In the genomic region with DNA sequence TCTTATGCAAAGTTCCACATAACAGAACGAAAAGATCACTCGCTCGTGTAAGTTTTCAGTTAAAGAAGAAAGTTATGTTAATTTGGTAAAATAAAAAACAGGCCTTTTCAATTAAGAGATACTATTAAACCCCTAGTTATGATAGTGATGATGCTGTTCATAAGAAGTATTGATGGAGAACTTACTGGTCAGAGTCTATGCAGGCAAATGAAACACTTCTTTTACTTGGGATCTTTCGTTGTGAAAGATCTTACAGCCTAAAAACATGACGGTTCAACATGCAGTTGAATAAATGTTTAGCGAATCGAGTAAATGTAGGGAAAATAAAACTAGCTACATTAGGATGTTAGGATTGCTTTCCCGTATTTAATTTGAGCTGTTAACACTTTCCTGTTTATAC, we compare ENCODE assay signal across 9 cellular contexts. TPM values are rescaled to one million over a fixed set of nuclear protein-coding genes. Genes with fewer than 3 reads are reported as not detected.
A peak's percentile ranks its signal among the peaks of the same experiment; 100 is the strongest.
DNase-seq lines count a peak whose midpoint lies in the region; ATAC-seq, FAIRE-seq and TF ChIP-seq lines count a peak whose summit lies in the region.
"Had no signal": no experiment of that assay in that cellular context is flagged by ENCODE, and none has a peak within 500 bp of the region (broad histone marks: within the 10 kb centered on the region; RNA-seq: fewer than 3 reads in every experiment).

No MANE protein-coding gene starts in this region.

- H3K27ac ChIP-seq in PC-9 (no peak overlapping the region), pancreas (peak overlapping the region in 3 of 4 donors; percentile 1 to 98 (median 97))

- H3K36me3 ChIP-seq in BJ (ENCODE audit: control insufficient read depth, insufficient read depth, low read length), result peaks cover 1% of the 10 kb centered on the region
- 0 out of 2 replicates have a peak, but pooled peaks cover 16% of the 10 kb centered on the region for H3K36me3 ChIP-seq in PC-9 (ENCODE audit: low read depth)
- peaks cover 0 to 7% (median 0%) of the 10 kb centered on the region in 3 donors for H3K36me3 ChIP-seq in pancreas

- BruUV-seq in PC-9 (replicated peaks; lab: Mats Ljungman, UMichigan), result no TSS peak

- H2AFZ ChIP-seq in PC-9, result no peak overlapping the region

- H3K9me3 Mint-ChIP-seq in naive thymus-derived CD8-positive, alpha-beta T cell, result no peaks in the 10 kb centered on the region

- H3K4me3 ChIP-seq in BJ (ENCODE audit: low read depth, low read length) (peak overlapping the region; percentile 100), PC-9 (peak overlapping the region; percentile 73; the same call in 1 of the 2 replicates), fibroblast of pulmonary artery (replicated peaks; ENCODE audit: low read depth, low read length) (peak overlapping the region; percentile 93), pancreas (peak overlapping the region; percentile 45 to 90 (median 84))

- H4K20me1 ChIP-seq in PC-9 (ENCODE audit: insufficient read depth), result no peaks in the 10 kb centered on the region

- no peak for DNase-seq in BJ (ENCODE audit: low read depth)
- DNase-seq in PC-9, result no peak
- DNase-seq in fibroblast of pulmonary artery (ENCODE audit: low read depth), result no peak
- no peak for DNase-seq in pancreas
- no peak for DNase-seq in NCI-H146 (lab: John Stamatoyannopoulos, UW)
- no peak for DNase-seq in naive thymus-derived CD8-positive, alpha-beta T cell
- DNase-seq in KG1 (lab: John Stamatoyannopoulos, UW), result no peak
- DNase-seq in GOT3 (lab: John Stamatoyannopoulos, UW), result no peak
- DNase-seq: activated CD8-positive, alpha-beta memory T cell treated with anti-CD3 and anti-CD28 coated beads, Interleukin-2, amount 50 U/mL, for 4 hours had no signal

- H3K9me3 ChIP-seq in PC-9 (ENCODE audit: insufficient read depth, low read depth) (no peaks in the 10 kb centered on the region), pancreas (no peaks in the 10 kb centered on the region)

- peaks cover 15 to 48% (median 30%) of the 10 kb centered on the region in 5 donors for H3K27me3 Mint-ChIP-seq in naive thymus-derived CD8-positive, alpha-beta T cell

- H3K4me3 Mint-ChIP-seq in naive thymus-derived CD8-positive, alpha-beta T cell, result peak overlapping the region in 1 of 10 donors; percentile 13

- CTCF ChIA-PET in BJ (lab: Yijun Ruan, JAX), result interaction anchor here (1.2 to 7.0 kb wide), 3 partner anchors 9 to 67 kb away, joined by 3 to 54 read pairs (median 4); no protein-coding TSS in a partner anchor
- CTCF ChIA-PET in PC-9 (lab: Charles Lee), result no interaction called here

- intact Hi-C loops in PC-9 (cut with micrococcal nuclease; ENCODE audit: unreplicated experiment) (loop anchor here (5.0 kb wide), 2 partner anchors 36 to 86 kb away; partner anchors contain the start of gene RFESD), pancreas (cut with DNase I) (loop anchor here in 1 of 3 donors (10.0 kb wide), 1 partner anchor 68 kb away; no protein-coding TSS in a partner anchor)

- TF ChIP-seq CTCF in BJ (IDR thresholded peaks at IDR 0.05; ENCODE audit: insufficient read depth, low read depth, low read length), result no peak
- no peak for TF ChIP-seq CTCF in PC-9 (conservative IDR thresholded peaks at IDR 0.05)
- TF ChIP-seq CTCF in fibroblast of pulmonary artery (IDR thresholded peaks at IDR 0.05; ENCODE audit: low read length, missing control alignments), result no peak
- TF ChIP-seq CTCF in pancreas (IDR thresholded peaks at IDR 0.05), result no peak

- H3F3A ChIP-seq in PC-9 (ENCODE audit: insufficient read depth, low read depth), result peaks cover 17% of the 10 kb centered on the region

- H3K4me1 ChIP-seq in PC-9 (replicated peaks; ENCODE audit: insufficient read depth), result peaks cover 48% of the 10 kb centered on the region
- H3K4me1 ChIP-seq in pancreas, result peaks cover 35 to 67% (median 47%) of the 10 kb centered on the region in 3 donors

- no peak for ATAC-seq in pancreas
- ATAC-seq in naive thymus-derived CD8-positive, alpha-beta T cell, result no peak

- peaks cover 14% of the 10 kb centered on the region for H3K79me2 ChIP-seq in PC-9 (ENCODE audit: low read depth)

- WGBS in pancreas, 2 donors, result 16 to 17% methylated on average over 8 of the region's 8 CpGs

- POLR2A ChIA-PET in BJ (lab: Charles Lee), result interaction anchor here (1.0 kb wide), 1 partner anchor 9 kb away, joined by 6 read pairs; no protein-coding TSS in a partner anchor
- POLR2A ChIA-PET in PC-9 (lab: Charles Lee; ENCODE audit: unreplicated experiment), result no interaction called here
- POLR2A ChIA-PET in naive thymus-derived CD8-positive, alpha-beta T cell (lab: Charles Lee), result no interaction called here

- peaks cover 0 to 21% (median 13%) of the 10 kb centered on the region in 4 donors for H3K4me1 Mint-ChIP-seq in naive thymus-derived CD8-positive, alpha-beta T cell

- no peaks in the 10 kb centered on the region for H3K36me3 Mint-ChIP-seq in naive thymus-derived CD8-positive, alpha-beta T cell

- peak overlapping the region; percentile 87 for H3K4me2 ChIP-seq in PC-9

- FAIRE-seq in pancreas (lab: Jason Lieb, UNC), result no peak

- H3K27ac Mint-ChIP-seq in naive thymus-derived CD8-positive, alpha-beta T cell, result no peak overlapping the region

- no peaks in the 10 kb centered on the region for H3K27me3 ChIP-seq in BJ (ENCODE audit: control insufficient read depth, insufficient read depth, low read length)
- H3K27me3 ChIP-seq in PC-9 (ENCODE audit: insufficient read depth, low read depth), result no peaks in the 10 kb centered on the region
- H3K27me3 ChIP-seq in pancreas, result no peaks in the 10 kb centered on the region

- no peaks in the 10 kb centered on the region for H3K9me2 ChIP-seq in PC-9 (ENCODE audit: insufficient read depth)

RNA-seq across cellular contexts. Expression of gene RHOBTB3, which starts 2.0 kb away (rescaled TPM):
- polyA plus RNA-seq in BJ (2011; rRNA removed) (288 and 320 TPM in 2 replicates), pancreas (10 to 100 TPM; 32.5 to 54.8 TPM)
- polyA minus RNA-seq in BJ (2011; rRNA and poly(A)+ RNA removed), result 406 and 551 TPM in 2 replicates
- total RNA-seq in PC-9 (2021) (87.6 and 99.6 TPM in 2 replicates), pancreas (100 to 1,000 TPM in 3 of 6 donors, 10 to 100 TPM in 3; 59.6 to 190 (median 93.7) TPM)
- under 1 TPM; 0.25 to 0.60 TPM for total RNA-seq in naive thymus-derived CD8-positive, alpha-beta T cell
- polyA plus RNA-seq in naive thymus-derived CD8-positive, alpha-beta T cell, result 1 to 10 TPM in 2 of 3 donors, under 1 TPM in 1; 0.49 to 2.9 (median 1.4) TPM

RNA-seq across cellular contexts. Expression of gene SPATA9, which starts 50.3 kb away (rescaled TPM):
- polyA plus RNA-seq in BJ (2011; rRNA removed) (0.53 and 1.0 TPM in 2 replicates), pancreas (1 to 10 TPM in 1 of 2 donors, under 1 TPM in 1; 0.19 to 1.3 TPM)
- polyA minus RNA-seq in BJ (2011; rRNA and poly(A)+ RNA removed), result not detected in 2 replicates
- total RNA-seq in PC-9 (2021) (0.55 TPM in 1 of 2 replicates, not detected in the other), pancreas (under 1 TPM; 0.12 to 0.67 (median 0.48) TPM)
- not detected for total RNA-seq in naive thymus-derived CD8-positive, alpha-beta T cell
- polyA plus RNA-seq in naive thymus-derived CD8-positive, alpha-beta T cell, result under 1 TPM in 2 of 3 donors, not detected in 1; 0.28 to 0.46 TPM

Comparison
In these comparisons a context has a peak if more than half of its experiments do, and no peak if none do; other contexts are left out.
1. RNA of gene RHOBTB3, which starts 2.0 kb away (total RNA-seq): 59.6 to 190 TPM in pancreas and 87.6 to 99.6 TPM in PC-9; 0.25 to 0.60 TPM in naive thymus-derived CD8-positive, alpha-beta T cell; every median in the first group is over 10 times any median in the second.
2. Peak in every context shown above with its lines, with median percentiles within 50 percentile points of each other: H3K4me3 ChIP-seq.